ENCODE assay signal across 2 cellular contexts in genomic region chr21:38811257-38811656, GRCh38.
TF ChIP-seq lines count a peak whose summit lies in the region.

No MANE protein-coding gene starts in this region.

TF ChIP-seq in SK-N-SH, 30 proteins besides CTCF, POLR2A, EP300 and RAD21 (continued from another document):
- TF ChIP-seq ZBTB33 (IDR thresholded peaks at IDR 0.05; ENCODE audit: borderline replicate concordance, low read depth) (no peak), SMC3 (IDR thresholded peaks at IDR 0.05; ENCODE audit: low read depth, low read length) (no peak), FOXJ3 (CRISPR knock-in tag; IDR thresholded peaks at IDR 0.05) (no peak), JUND (IDR thresholded peaks at IDR 0.05) (peak; percentile 61), FOXM1 (IDR thresholded peaks at IDR 0.05; ENCODE audit: low read depth) (0 out of 2 replicates have a peak, but pooled peaks have one; percentile 35), CHD2 (IDR thresholded peaks at IDR 0.05; ENCODE audit: low read length, partially characterized antibody) (no peak), USF2 (IDR thresholded peaks at IDR 0.05; ENCODE audit: borderline replicate concordance, low read depth, low read length) (no peak), EZH2phosphoT487 (IDR thresholded peaks at IDR 0.05; ENCODE audit: borderline replicate concordance, low read depth) (no peak), GABPA (IDR thresholded peaks at IDR 0.05; ENCODE audit: low read depth) (no peak), USF1 (IDR thresholded peaks at IDR 0.05; ENCODE audit: borderline replicate concordance, low read depth) (no peak), YY1 (IDR thresholded peaks at IDR 0.05; ENCODE audit: low read depth) (no peak), MAX (IDR thresholded peaks at IDR 0.05; ENCODE audit: low read depth) (no peak), ELF1 (IDR thresholded peaks at IDR 0.05) (no peak), MEF2A (IDR thresholded peaks at IDR 0.05; ENCODE audit: borderline replicate concordance, low read depth) (no peak), POLR2AphosphoS5 (IDR thresholded peaks at IDR 0.05; ENCODE audit: low read depth, low read length) (no peak), FOSL2 (IDR thresholded peaks at IDR 0.05; ENCODE audit: borderline replicate concordance, low read depth) (peak; percentile 57), TAF1 (IDR thresholded peaks at IDR 0.05; ENCODE audit: borderline replicate concordance, low read depth, low read length) (no peak), SIN3A (IDR thresholded peaks at IDR 0.05; ENCODE audit: borderline replicate concordance, low read depth, low read length) (no peak), NFIC (IDR thresholded peaks at IDR 0.05; ENCODE audit: borderline replicate concordance) (peak; percentile 58), IRF3 (IDR thresholded peaks at IDR 0.05; ENCODE audit: low read depth, low read length) (no peak), MXI1 (IDR thresholded peaks at IDR 0.05; ENCODE audit: low read depth, low read length) (no peak), TCF12 (IDR thresholded peaks at IDR 0.05) (peak; percentile 69), RXRA (IDR thresholded peaks at IDR 0.05; ENCODE audit: borderline replicate concordance, low read depth) (no peak), RFX5 (IDR thresholded peaks at IDR 0.05; ENCODE audit: low read length) (no peak), PBX3 (IDR thresholded peaks at IDR 0.05) (peak; percentile 71), TEAD4 (IDR thresholded peaks at IDR 0.05; ENCODE audit: borderline replicate concordance, insufficient read depth) (peak; percentile 28; the same call in 1 of the 2 replicates)

TF ChIP-seq in SK-N-SH treated with all-trans-retinoic acid at 6 μM for 48 hours, 23 proteins besides CTCF, POLR2A, EP300 and RAD21 (continued from another document):
- no peak for TF ChIP-seq CSRNP3 (CRISPR knock-in tag; IDR thresholded peaks at IDR 0.05)
- no peak for TF ChIP-seq TSHZ2 (CRISPR knock-in tag; IDR thresholded peaks at IDR 0.05)
- no peak for TF ChIP-seq TCF4 (CRISPR knock-in tag; IDR thresholded peaks at IDR 0.05; ENCODE audit: borderline replicate concordance)
- no peak for TF ChIP-seq ZC3H10 (CRISPR knock-in tag; IDR thresholded peaks at IDR 0.05)
- TF ChIP-seq ZFP30 (CRISPR knock-in tag; IDR thresholded peaks at IDR 0.05), result no peak
